Comparison of ENCODE assay signal across 11 cellular contexts in the genomic region with DNA sequence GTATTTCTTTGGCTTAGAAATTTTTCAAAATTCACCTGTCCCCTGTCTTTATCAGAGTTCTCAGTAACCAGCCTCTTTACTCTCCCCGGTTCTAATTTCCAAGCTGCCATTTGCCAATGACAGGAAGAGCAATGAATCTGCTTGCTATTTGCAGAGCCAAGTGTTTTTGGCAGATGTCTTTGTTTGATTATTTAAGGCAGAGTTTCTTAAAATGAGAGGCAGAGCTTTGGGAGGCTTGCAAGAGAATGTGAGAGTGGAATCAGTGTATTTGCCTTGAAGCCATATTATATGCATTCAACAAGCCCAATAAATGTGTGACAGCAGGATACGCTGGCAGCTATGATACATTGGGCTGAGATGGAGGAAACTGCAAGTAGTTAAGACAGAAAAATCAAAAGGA.
DNase-seq lines count a peak whose midpoint lies in the region; TF ChIP-seq lines count a peak whose summit lies in the region.
"Had no signal": no experiment of that assay in that cellular context is flagged by ENCODE, and none has a peak within 500 bp of the region (broad histone marks: within the 10 kb centered on the region; RNA-seq: fewer than 3 reads in every experiment).

No MANE protein-coding gene starts in this region.

- H3K4me3 ChIP-seq in LNCaP clone FGC (ENCODE audit: low read depth, low read length) (no peak overlapping the region), osteoblast (ENCODE audit: insufficient read depth, low read length) (no peak overlapping the region), mammary epithelial cell (replicated peaks in 1 of 3; ENCODE audit: insufficient read depth in 1 of 3, low read depth in 2 of 3, low read length in 3 of 3) (no peak overlapping the region), ovary (no peak overlapping the region)
- H3K4me3 ChIP-seq: testis had no signal

- H3K27ac ChIP-seq in osteoblast (ENCODE audit: low read depth, low read length) (no peak overlapping the region), mammary epithelial cell (ENCODE audit: insufficient read depth, low read depth, low read length) (no peak overlapping the region), ovary (no peak overlapping the region)
- H3K27ac ChIP-seq: RWPE1, testis had no signal

- H2AFZ ChIP-seq in osteoblast (ENCODE audit: low read length) (no peak overlapping the region), mammary epithelial cell (ENCODE audit: low read depth, low read length) (no peak overlapping the region)

- no peaks in the 10 kb centered on the region for H3K27me3 ChIP-seq in osteoblast (ENCODE audit: insufficient read depth, low read length)
- no peaks in the 10 kb centered on the region for H3K27me3 ChIP-seq in mammary epithelial cell (ENCODE audit: insufficient read depth, low read length)
- H3K27me3 ChIP-seq in ovary: no peaks in the 10 kb centered on the region
- H3K27me3 ChIP-seq: testis had no signal

- no peaks in the 10 kb centered on the region for H3K4me1 ChIP-seq in osteoblast (ENCODE audit: insufficient read depth, low read length)
- H3K4me1 ChIP-seq in mammary epithelial cell (ENCODE audit: insufficient read depth, low read length): no peaks in the 10 kb centered on the region
- H3K4me1 ChIP-seq in ovary (ENCODE audit: insufficient read depth): no peaks in the 10 kb centered on the region
- H3K4me1 ChIP-seq: testis had no signal

- no peak for TF ChIP-seq POLR2A in ovary (IDR thresholded peaks at IDR 0.05)

- TF ChIP-seq CTCF in LNCaP clone FGC (IDR thresholded peaks at IDR 0.05; ENCODE audit: control insufficient read depth, extremely low read depth, insufficient read depth): no peak
- no peak for TF ChIP-seq CTCF in osteoblast (IDR thresholded peaks at IDR 0.05; ENCODE audit: extremely low read depth, low read depth, low read length)
- no peak for TF ChIP-seq CTCF in mammary epithelial cell (conservative IDR thresholded peaks at IDR 0.05 in 1 of 2, IDR thresholded peaks at IDR 0.05 in 1 of 2; ENCODE audit: extremely low read depth in 1 of 2, insufficient read depth in 1 of 2, low read depth in 1 of 2, low read length in 2 of 2)
- TF ChIP-seq CTCF in ovary (IDR thresholded peaks at IDR 0.05): no peak

- intact Hi-C loops in mammary epithelial cell (cut with micrococcal nuclease): no loop called here
- intact Hi-C loops in ovary (cut with DNase I): no loop called here

- DNase-seq in LNCaP clone FGC (ENCODE audit: low read depth): peak; percentile 88
- DNase-seq in NCI-H2171 (lab: John Stamatoyannopoulos, UW): peak; percentile 67
- peak; percentile 83 for DNase-seq in cerebellar cortex (ENCODE audit: low spot score)
- peak; percentile 1 for DNase-seq in osteoblast (ENCODE audit: insufficient read length, low spot score, missing footprints)
- DNase-seq in mammary epithelial cell: no peak
- no peak for DNase-seq in ovary
- DNase-seq in KG1 (lab: John Stamatoyannopoulos, UW): no peak
- DNase-seq: activated CD4-positive, alpha-beta T cell treated with anti-CD3 and anti-CD28 coated beads for 4 hours; activated T-cell treated with anti-CD3 and anti-CD28 coated beads for 4 hours; testis had no signal

- dilution Hi-C loops in mammary epithelial cell (cut with HindIII; ENCODE audit: low sequenced_read_pairs): no loop called here

- no peak for TF ChIP-seq EP300 in ovary (IDR thresholded peaks at IDR 0.05)

- no peaks in the 10 kb centered on the region for H3K9me3 ChIP-seq in osteoblast (ENCODE audit: low read depth, low read length)
- no peaks in the 10 kb centered on the region for H3K9me3 ChIP-seq in mammary epithelial cell (replicated peaks; ENCODE audit: insufficient read depth, low read length)
- H3K9me3 ChIP-seq in ovary: no peaks in the 10 kb centered on the region
- H3K9me3 ChIP-seq: testis had no signal

- BruUV-seq in mammary epithelial cell (replicated peaks; lab: Mats Ljungman, UMichigan): no TSS peak

- CTCF ChIA-PET in mammary epithelial cell (lab: Charles Lee; ENCODE audit: low non-redundant PET): no interaction called here

- 90% methylated on average over 2 of the region's 2 CpGs for WGBS in mammary epithelial cell (ENCODE audit: low coverage, missing lambda C conversion rate)
- WGBS in ovary, 3 donors: 57 to 64% (median 60%) methylated on average over 2 of the region's 2 CpGs

- no peak overlapping the region for H3K4me2 ChIP-seq in osteoblast (ENCODE audit: insufficient read depth, low read length)
- no peak overlapping the region for H3K4me2 ChIP-seq in mammary epithelial cell (ENCODE audit: insufficient read depth, low read depth, low read length)

- H4K20me1 ChIP-seq in osteoblast (ENCODE audit: insufficient read depth, low read length) (no peaks in the 10 kb centered on the region), mammary epithelial cell (ENCODE audit: insufficient read depth, low read length) (no peaks in the 10 kb centered on the region)

- in situ Hi-C loops in mammary epithelial cell (cut with MboI; ENCODE audit: low sequenced_read_pairs in 2 of 2): no loop called here

- no peaks in the 10 kb centered on the region for H3K79me2 ChIP-seq in osteoblast (ENCODE audit: insufficient read depth, low read length)
- H3K79me2 ChIP-seq in mammary epithelial cell (ENCODE audit: insufficient read depth, low read length): no peaks in the 10 kb centered on the region

- no peaks in the 10 kb centered on the region for H3K36me3 ChIP-seq in osteoblast (ENCODE audit: insufficient read depth, low read length)
- H3K36me3 ChIP-seq in mammary epithelial cell (ENCODE audit: insufficient read depth, low read length): no peaks in the 10 kb centered on the region
- H3K36me3 ChIP-seq in ovary: no peaks in the 10 kb centered on the region

- no peak overlapping the region for H3K9ac ChIP-seq in mammary epithelial cell (ENCODE audit: insufficient read depth, low read length)

Comparison
In these comparisons a context has a peak if more than half of its experiments do, and no peak if none do; other contexts are left out.
1. DNase-seq: peak in LNCaP clone FGC (single experiment), NCI-H2171 (single experiment), cerebellar cortex (single experiment) and osteoblast (single experiment); none in mammary epithelial cell (single experiment), ovary (0 of 5) and KG1 (single experiment).